In the genomic region with DNA sequence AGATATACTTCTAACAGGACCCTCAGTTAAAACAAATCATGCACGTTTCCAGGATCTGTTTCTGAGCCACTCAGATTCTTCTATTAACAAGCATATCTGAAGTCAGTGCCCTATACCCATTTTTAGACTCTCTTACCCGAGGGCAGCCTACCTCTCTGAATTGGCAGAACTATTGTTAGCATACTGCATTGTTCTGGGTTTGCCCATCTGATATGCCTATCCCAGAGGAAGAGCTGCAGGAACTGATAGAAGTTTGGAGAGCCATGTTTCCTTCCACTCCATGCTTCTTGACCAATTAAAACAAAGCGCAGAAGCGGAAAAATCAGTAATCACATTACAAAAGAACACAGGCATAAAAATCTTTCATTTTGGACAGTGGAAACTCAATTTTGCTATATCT, we compare ENCODE assay signal across 21 cellular contexts.
DNase-seq lines count a peak whose midpoint lies in the region; ATAC-seq, FAIRE-seq and TF ChIP-seq lines count a peak whose summit lies in the region.
"Had no signal": no experiment of that assay in that cellular context is flagged by ENCODE, and none has a peak within 500 bp of the region (broad histone marks: within the 10 kb centered on the region; RNA-seq: fewer than 3 reads in every experiment).

No MANE protein-coding gene starts in this region.

- DNase-seq in Right ventricle myocardium inferior (ENCODE audit: missing footprints) (no peak), right atrium auricular region (ENCODE audit: low spot score) (no peak), glomerular endothelial cell (ENCODE audit: extremely low read depth, low read depth, low spot score) (peak; percentile 66), lung microvascular endothelial cell (ENCODE audit: low read depth in 2 of 2) (peak; percentile 60 to 80), foreskin keratinocyte (no peak), SHP77 treated with DMSO at 0.1 percent for 48 hours (lab: John Stamatoyannopoulos, UW) (no peak), GM19239 (ENCODE audit: insufficient read length, low spot score) (no peak), NCI-H128 (lab: John Stamatoyannopoulos, UW; ENCODE audit: unreplicated experiment) (no peak)
- DNase-seq: activated CD4-positive, alpha-beta T cell treated with anti-CD3 and anti-CD28 coated beads, Interleukin-2, amount 10 ng/mL, durations not matched to agents 7 days and 5 days; activated T-cell treated with anti-CD3 and anti-CD28 coated beads, Interleukin-2, amount 50 U/mL, for 48 hours; body of pancreas; CD8-positive, alpha-beta memory T cell; DMS153; GOT3; NCI-H1694 treated with DMSO at 0.1 percent for 48 hours; NCI-H2171; NCI-H524 treated with DMSO at 0.1 percent for 48 hours; PC-3; sigmoid colon; stimulated activated naive CD4-positive, alpha-beta T cell had no signal

- ATAC-seq in Right ventricle myocardium inferior: peak; percentile 42
- ATAC-seq in foreskin keratinocyte: no peak
- ATAC-seq: body of pancreas, PC-3 had no signal

- H3K36me3 ChIP-seq in right atrium auricular region: no peaks in the 10 kb centered on the region
- H3K36me3 ChIP-seq: sigmoid colon had no signal

- no peak for FAIRE-seq in GM19239 (lab: Jason Lieb, UNC)

- no peak overlapping the region for H3K27ac ChIP-seq in right atrium auricular region
- no peak overlapping the region for H3K27ac ChIP-seq in foreskin keratinocyte

- H3K27me3 ChIP-seq in right atrium auricular region: no peaks in the 10 kb centered on the region
- no peaks in the 10 kb centered on the region for H3K27me3 ChIP-seq in foreskin keratinocyte
- H3K27me3 ChIP-seq: body of pancreas, sigmoid colon had no signal

- H3K4me1 ChIP-seq in right atrium auricular region (peaks cover 0 to 18% of the 10 kb centered on the region in 2 donors), foreskin keratinocyte (no peaks in the 10 kb centered on the region)

- intact Hi-C loops in Right ventricle myocardium inferior (cut with DNase I): loop anchor here (2.0 to 5.0 kb wide), 3 partner anchors 174 to 453 kb away; no protein-coding TSS in a partner anchor

- TF ChIP-seq CTCF in right atrium auricular region (IDR thresholded peaks at IDR 0.05): no peak
- TF ChIP-seq CTCF in foreskin keratinocyte (conservative IDR thresholded peaks at IDR 0.05): no peak

- no peaks in the 10 kb centered on the region for H3K9me3 ChIP-seq in right atrium auricular region
- H3K9me3 ChIP-seq: body of pancreas, sigmoid colon had no signal

- no peak overlapping the region for H3K4me3 ChIP-seq in right atrium auricular region
- H3K4me3 ChIP-seq: body of pancreas, lung, sigmoid colon had no signal

Comparison
In these comparisons a context has a peak if more than half of its experiments do, and no peak if none do; other contexts are left out.
1. DNase-seq: peak in glomerular endothelial cell (single experiment) and lung microvascular endothelial cell (2 of 2); none in Right ventricle myocardium inferior (single experiment), right atrium auricular region (single experiment), foreskin keratinocyte (0 of 2), SHP77 treated with DMSO at 0.1 percent for 48 hours (single experiment), GM19239 (single experiment) and NCI-H128 (single experiment).